In the genomic region with DNA sequence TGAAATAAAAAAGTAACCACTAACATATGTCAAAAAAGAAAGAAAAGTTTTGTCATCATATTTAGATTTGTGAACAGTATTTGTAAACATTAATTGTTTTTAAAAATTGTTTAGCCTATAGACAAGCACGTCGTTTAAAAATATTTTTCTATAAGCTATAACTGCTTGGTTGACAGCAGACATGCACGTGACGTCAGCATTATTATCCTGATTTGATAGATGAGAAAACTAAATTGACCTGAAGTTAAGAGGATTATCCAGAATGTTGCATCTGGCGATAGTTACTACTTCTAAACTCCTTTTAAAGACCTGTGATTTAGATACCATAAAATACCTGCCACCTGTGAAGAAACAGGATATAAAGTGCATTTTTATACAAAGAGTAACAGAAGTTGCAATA, we compare ENCODE assay signal across 9 cellular contexts.
"Had no signal": no experiment of that assay in that cellular context is flagged by ENCODE, and none has a peak within 500 bp of the region (broad histone marks: within the 10 kb centered on the region; RNA-seq: fewer than 3 reads in every experiment).

No MANE protein-coding gene starts in this region.

- H3K27ac ChIP-seq: GM23248, HL-60 had no signal

- H3K9me3 ChIP-seq: HAP-1 had no signal

- H3K27ac Mint-ChIP-seq: HFFc6 had no signal

- H3K4me1 ChIP-seq: HAP-1 had no signal

- DNase-seq: GM23248, GOT3, H7, HFFc6, IMR-90, KG1 had no signal

- FAIRE-seq: K562 had no signal

- H3K9ac ChIP-seq: GM23248 had no signal

- H3K36me3 ChIP-seq: HAP-1 had no signal

- H3K9me3 Mint-ChIP-seq: HFFc6 had no signal

- H2AFZ ChIP-seq: GM23248 had no signal

- H3K4me3 ChIP-seq: GM23248, HAP-1, K562 had no signal

- H3K4me3 Mint-ChIP-seq: HFFc6 had no signal
